In the genomic region with DNA sequence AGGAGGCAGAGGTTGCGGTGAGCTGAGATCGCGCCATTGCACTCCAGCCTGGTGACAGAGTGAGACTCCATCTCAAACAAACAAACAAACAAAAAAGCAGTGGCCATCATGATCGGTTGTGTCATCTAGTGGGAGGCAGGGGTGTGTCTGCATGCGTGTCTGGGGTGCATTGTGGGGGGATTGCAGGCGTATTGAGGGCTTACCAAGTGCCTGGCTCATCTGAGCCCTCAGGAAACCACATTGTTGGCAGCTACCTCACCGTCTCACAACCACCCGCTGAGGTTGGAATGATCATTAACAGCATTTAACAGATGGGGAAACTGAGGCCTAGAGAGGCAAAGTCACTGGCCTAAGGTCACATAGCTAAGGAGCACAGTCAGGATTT, we compare ENCODE assay signal across 14 cellular contexts. TPM values are rescaled to one million over a fixed set of nuclear protein-coding genes. Genes with fewer than 3 reads are reported as not detected.
DNase-seq lines count a peak whose midpoint lies in the region; ATAC-seq and TF ChIP-seq lines count a peak whose summit lies in the region.
"Had no signal": no experiment of that assay in that cellular context is flagged by ENCODE, and none has a peak within 500 bp of the region (broad histone marks: within the 10 kb centered on the region; RNA-seq: fewer than 3 reads in every experiment).

No MANE protein-coding gene starts in this region.

- H3K36me3 ChIP-seq in adrenal gland (replicated peaks in 1 of 2) (peaks cover 0 to 8% of the 10 kb centered on the region in 2 donors), esophagus (ENCODE audit: control insufficient read depth in 2 of 2, insufficient read depth in 2 of 2, low read length in 1 of 2) (peaks cover 0 to 11% of the 10 kb centered on the region in 2 donors), neutrophil (no peaks in the 10 kb centered on the region), thoracic aorta (no peaks in the 10 kb centered on the region)

- ATAC-seq in thoracic aorta (ENCODE audit: insufficient number of reproducible peaks, low FRiP score, low read depth) = no peak
- ATAC-seq in GM19035 (IDR thresholded peaks at IDR 0.05; ENCODE audit: unreplicated experiment) = no peak
- ATAC-seq: T-helper 17 cell had no signal

- peak overlapping the region; percentile 20 to 100 (median 92) for H3K27ac ChIP-seq in adrenal gland
- peak overlapping the region; percentile 93 to 99 for H3K27ac ChIP-seq in esophagus (ENCODE audit: low read depth in 2 of 2, low read length in 1 of 2)
- H3K27ac ChIP-seq in neutrophil = peak overlapping the region; percentile 80
- H3K27ac ChIP-seq in thoracic aorta = peak overlapping the region in 1 of 2 donors; percentile 99

- peak overlapping the region in 1 of 4 donors; percentile 4 for H3K4me3 ChIP-seq in adrenal gland
- H3K4me3 ChIP-seq in esophagus (ENCODE audit: low read depth in 1 of 2, low read length in 2 of 2) = no peak overlapping the region
- H3K4me3 ChIP-seq in neutrophil (ENCODE audit: low read depth in 1 of 2, low read length in 1 of 2) = no peak overlapping the region
- peak overlapping the region; percentile 27 for H3K4me3 ChIP-seq in thoracic aorta

- H3K27me3 ChIP-seq in adrenal gland (no peaks in the 10 kb centered on the region), esophagus (ENCODE audit: control insufficient read depth in 1 of 2, insufficient read depth in 2 of 2, low read length in 2 of 2) (no peaks in the 10 kb centered on the region), neutrophil (no peaks in the 10 kb centered on the region), thoracic aorta (replicated peaks; ENCODE audit: insufficient read depth) (no peaks in the 10 kb centered on the region)

- H3K4me1 ChIP-seq in adrenal gland (replicated peaks in 1 of 2) (peaks cover 25 to 46% of the 10 kb centered on the region in 2 donors), esophagus (ENCODE audit: control insufficient read depth in 2 of 2, insufficient read depth in 2 of 2, low read length in 1 of 2) (peaks cover 7 to 23% of the 10 kb centered on the region in 2 donors), neutrophil (ENCODE audit: control insufficient read depth in 1 of 2, insufficient read depth in 1 of 2, low read depth in 1 of 2, low read length in 1 of 2) (peaks cover 28 to 32% of the 10 kb centered on the region in 2 experiments), thoracic aorta (ENCODE audit: control insufficient read depth in 1 of 2, low read depth in 2 of 2) (peaks cover 22 to 45% of the 10 kb centered on the region in 2 donors)

- whole genome bisulfite sequencing in adrenal gland, 4 donors = 71 to 100% (median 72%) methylated on average over 3 to 8 of the region's 8 CpGs
- WGBS in esophagus, 2 donors = 59 to 68% methylated on average over 8 of the region's 8 CpGs

- DNase-seq in adrenal gland = no peak
- no peak for DNase-seq in thoracic aorta (ENCODE audit: low spot score)
- DNase-seq in COLO829 (ENCODE audit: low spot score) = no peak
- DNase-seq in stimulated activated CD4-positive, alpha-beta T cell treated with anti-CD3 and anti-CD28 coated beads, Interleukin-4, amount 100 ng/mL, for 24 hours = no peak
- no peak for DNase-seq in islet precursor cell
- DNase-seq: activated CD4-positive, alpha-beta T cell treated with anti-CD3 and anti-CD28 coated beads, Interleukin-2, amount 10 ng/mL, durations not matched to agents 7 days and 5 days; glutamatergic neuron; NCI-H1092 treated with DMSO at 0.1 percent for 48 hours; NCI-H510A; stimulated activated CD4-positive, alpha-beta T cell treated with anti-CD3 and anti-CD28 coated beads, Interleukin-2, amount 100 ng/mL, for 48 hours; T-helper 17 cell had no signal

- H3K9me3 ChIP-seq in adrenal gland (replicated peaks in 1 of 3) (no peaks in the 10 kb centered on the region), esophagus (ENCODE audit: control insufficient read depth in 2 of 2, insufficient read depth in 1 of 2, low read depth in 1 of 2, low read length in 1 of 2) (no peaks in the 10 kb centered on the region), neutrophil (no peaks in the 10 kb centered on the region), thoracic aorta (no peaks in the 10 kb centered on the region)

- TF ChIP-seq POLR2A in adrenal gland (IDR thresholded peaks at IDR 0.05) = no peak

- intact Hi-C loops in adrenal gland (cut with DNase I) = no loop called here

- TF ChIP-seq CTCF in adrenal gland (IDR thresholded peaks at IDR 0.05) (no peak), neutrophil (IDR thresholded peaks at IDR 0.05) (no peak), thoracic aorta (IDR thresholded peaks at IDR 0.05) (no peak)

RNA-seq across cellular contexts. Expression of gene NFIC, which starts 30.5 kb away (rescaled TPM):
- total RNA-seq in adrenal gland (100 to 1,000 TPM; 124 to 329 (median 236) TPM), thoracic aorta (100 to 1,000 TPM; 178 to 203 TPM)
- polyA plus RNA-seq in adrenal gland (100 to 1,000 TPM in 1 of 3 donors, 10 to 100 TPM in 2; 34.9 to 154 (median 69.2) TPM), esophagus (10 to 100 TPM; 15.4 to 48.1 TPM)
